ENCODE assay signal across 8 cellular contexts in the genomic region with DNA sequence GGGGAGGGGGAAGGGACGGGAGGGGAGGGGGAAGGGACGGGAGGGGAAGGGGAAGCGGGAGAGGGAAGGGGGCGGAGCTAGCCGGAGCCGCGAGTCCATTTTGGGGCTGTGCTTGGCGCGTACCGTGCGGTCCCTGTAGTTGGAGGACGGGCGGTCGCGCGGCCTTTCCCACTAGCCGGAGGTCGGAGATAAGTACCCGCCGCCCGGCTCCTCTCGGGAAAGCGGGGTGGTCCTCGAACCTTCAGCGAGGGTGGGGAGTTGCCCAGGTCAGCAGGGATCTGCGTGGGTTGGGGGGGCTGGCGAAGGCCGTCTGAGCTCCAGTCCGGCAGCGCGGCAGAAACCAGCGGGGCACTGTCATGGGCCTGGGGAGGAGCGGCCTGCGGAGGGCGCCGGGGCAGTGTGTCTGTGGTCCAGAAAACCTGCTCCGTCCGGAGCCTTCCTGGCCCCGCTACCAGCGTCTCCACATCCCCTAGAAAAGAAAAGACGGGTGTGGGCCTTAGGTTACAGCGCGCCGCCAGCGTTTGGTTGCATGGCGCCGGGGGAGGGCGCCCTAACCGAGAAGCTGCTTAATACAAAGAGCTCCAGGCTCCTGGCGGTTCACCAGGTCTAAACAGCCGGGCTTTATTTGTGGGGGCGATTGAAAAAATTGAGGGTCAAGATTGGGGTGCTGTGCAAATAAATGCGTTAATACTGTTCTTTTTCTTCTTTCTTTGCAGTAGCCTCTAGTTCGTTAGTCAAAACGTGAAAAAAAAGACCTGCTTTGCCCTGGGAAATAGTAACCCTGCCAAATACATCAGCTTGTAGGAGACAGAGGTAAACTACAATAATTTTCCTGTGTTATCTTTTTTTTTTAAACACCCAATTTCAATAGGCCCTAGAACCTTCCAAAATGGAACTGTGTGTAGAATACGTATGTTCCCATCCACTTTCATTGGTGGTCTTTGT. TPM values are rescaled to one million over a fixed set of nuclear protein-coding genes. Genes with fewer than 3 reads are reported as not detected.
DNase-seq lines count a peak whose midpoint lies in the region; ATAC-seq, FAIRE-seq and TF ChIP-seq lines count a peak whose summit lies in the region.

A gene with protein sequence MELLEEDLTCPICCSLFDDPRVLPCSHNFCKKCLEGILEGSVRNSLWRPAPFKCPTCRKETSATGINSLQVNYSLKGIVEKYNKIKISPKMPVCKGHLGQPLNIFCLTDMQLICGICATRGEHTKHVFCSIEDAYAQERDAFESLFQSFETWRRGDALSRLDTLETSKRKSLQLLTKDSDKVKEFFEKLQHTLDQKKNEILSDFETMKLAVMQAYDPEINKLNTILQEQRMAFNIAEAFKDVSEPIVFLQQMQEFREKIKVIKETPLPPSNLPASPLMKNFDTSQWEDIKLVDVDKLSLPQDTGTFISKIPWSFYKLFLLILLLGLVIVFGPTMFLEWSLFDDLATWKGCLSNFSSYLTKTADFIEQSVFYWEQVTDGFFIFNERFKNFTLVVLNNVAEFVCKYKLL (plus strand): TSS at position 92 of the 945 bp plus-strand sequence. CDS start 14,899 bp downstream, outside the sequence.

- H3K9me1 ChIP-seq in keratinocyte (ENCODE audit: control insufficient read depth, extremely low read depth, insufficient read depth, low read length): no peaks in the 10 kb centered on the region

- no peaks in the 10 kb centered on the region for H3K27me3 ChIP-seq in keratinocyte (ENCODE audit: control insufficient read depth, extremely low read depth, insufficient read depth, low read length)

- H3K4me3 ChIP-seq in keratinocyte (ENCODE audit: control insufficient read depth in 2 of 3, extremely low read depth in 1 of 3, insufficient read depth in 2 of 3, low read depth in 1 of 3, low read length in 3 of 3): peak within 1 kb of the TSS; percentile 80 to 95 (median 83)

- peaks cover 20% of the 10 kb centered on the region for H3K4me1 ChIP-seq in keratinocyte (ENCODE audit: control insufficient read depth, extremely low read depth, insufficient read depth, low read length)

- peak; percentile 75 for ATAC-seq in GM18870 (IDR thresholded peaks at IDR 0.05; ENCODE audit: unreplicated experiment)
- peak; percentile 69 for ATAC-seq in HG03135 (IDR thresholded peaks at IDR 0.05; ENCODE audit: unreplicated experiment)
- peak; percentile 84 to 86 for ATAC-seq in activated CD4-positive, CD25-positive, alpha-beta regulatory T cell treated with anti-CD3 and anti-CD28 coated beads, Interleukin-2, amount 50 U/mL, for 24 hours

- H3K9me3 ChIP-seq in keratinocyte (ENCODE audit: control insufficient read depth, low read depth, low read length): no peaks in the 10 kb centered on the region

- peak; percentile 67 to 81 (median 70) for TF ChIP-seq CTCF in keratinocyte (optimal IDR thresholded peaks at IDR 0.05 in 1 of 3, IDR thresholded peaks at IDR 0.05 in 1 of 3, conservative IDR thresholded peaks at IDR 0.05 in 1 of 3; ENCODE audit: extremely low read depth in 1 of 3, insufficient read depth in 2 of 3, low read length in 3 of 3)

- H2AFZ ChIP-seq in keratinocyte (ENCODE audit: control insufficient read depth, low read length): peak within 1 kb of the TSS; percentile 87

- H4K20me1 ChIP-seq in keratinocyte (ENCODE audit: control insufficient read depth, extremely low read depth, insufficient read depth, low read length): no peaks in the 10 kb centered on the region

- peaks cover 4 to 10% of the 10 kb centered on the region in 2 experiments for H3K36me3 ChIP-seq in keratinocyte (ENCODE audit: control insufficient read depth in 2 of 2, extremely low read depth in 1 of 2, insufficient read depth in 2 of 2, low read length in 2 of 2)

- peak; percentile 84 for DNase-seq in AG08396 (ENCODE audit: low spot score)
- DNase-seq in NCI-H2227 (lab: John Stamatoyannopoulos, UW; ENCODE audit: unreplicated experiment): peak; percentile 90
- peak; percentile 93 for DNase-seq in cerebellar cortex (ENCODE audit: low spot score)
- DNase-seq in keratinocyte (ENCODE audit: low read depth, low spot score): no peak
- peak; percentile 62 to 77 for DNase-seq in stimulated activated CD4-positive, alpha-beta T cell treated with anti-CD3 and anti-CD28 coated beads, Interleukin-15, amount 100 ng/mL, for 1 hour (ENCODE audit: low read depth in 1 of 2, low spot score in 1 of 2)

- dilution Hi-C loops in keratinocyte (cut with MboI; ENCODE audit: extremely low pct_ligation_motif_present, low sequenced_read_pairs): no loop called here

- H3K79me2 ChIP-seq in keratinocyte (ENCODE audit: control insufficient read depth, insufficient read depth, low read length): peaks cover 37% of the 10 kb centered on the region

- H3K4me2 ChIP-seq in keratinocyte (ENCODE audit: control insufficient read depth, extremely low read depth, insufficient read depth, low read depth, low read length): peak within 1 kb of the TSS; percentile 83

- H3K9ac ChIP-seq in keratinocyte (ENCODE audit: control insufficient read depth, extremely low read depth, insufficient read depth, low read length): peak within 1 kb of the TSS; percentile 97

- peak within 1 kb of the TSS; percentile 87 for H3K27ac ChIP-seq in keratinocyte (ENCODE audit: control insufficient read depth, insufficient read depth, low read length)

- FAIRE-seq in keratinocyte (lab: Jason Lieb, UNC): no peak

RNA-seq across cellular contexts. Expression of the gene that starts here (rescaled TPM):
- 17.2 to 26.5 TPM (median 22.6 TPM) in 3 replicates for polyA plus RNA-seq in keratinocyte
- 14.2 TPM for polyA plus RNA-seq in keratinocyte (2011; ENCODE audit: low read depth)
- polyA plus RNA-seq in keratinocyte (2011; cell fraction: cytosol; rRNA removed): 8.7 and 19.8 TPM in 2 replicates
- 36.2 and 46.9 TPM in 2 replicates for polyA plus RNA-seq in keratinocyte (2011; cell fraction: nucleus; rRNA removed)
- polyA plus RNA-seq in keratinocyte (2012; ENCODE audit: low replicate concordance): 15.3 and 24.1 TPM in 2 replicates
- 6.0 to 24.5 TPM (median 20.4 TPM) in 3 replicates for polyA minus RNA-seq in keratinocyte
- polyA minus RNA-seq in keratinocyte (2011; cell fraction: cytosol; rRNA and poly(A)+ RNA removed): 12.3 TPM
- 18.4 and 24.7 TPM in 2 replicates for polyA minus RNA-seq in keratinocyte (2011; cell fraction: nucleus; rRNA and poly(A)+ RNA removed)
